Comparison of ENCODE assay signal across 28 cellular contexts in genomic region chr11:5507177-5507576, GRCh38. TPM values are rescaled to one million over a fixed set of nuclear protein-coding genes. Genes with fewer than 3 reads are reported as not detected.
DNase-seq lines count a peak whose midpoint lies in the region; ATAC-seq and TF ChIP-seq lines count a peak whose summit lies in the region.
"Had no signal": no experiment of that assay in that cellular context is flagged by ENCODE, and none has a peak within 500 bp of the region (broad histone marks: within the 10 kb centered on the region; RNA-seq: fewer than 3 reads in every experiment).

No MANE protein-coding gene starts in this region.

- H3K27me3 ChIP-seq in DND-41 (ENCODE audit: insufficient read depth, low read length, poor library complexity) (peaks cover 14% of the 10 kb centered on the region), GM23338 (ENCODE audit: insufficient read depth) (no peaks in the 10 kb centered on the region), OCI-LY1 (ENCODE audit: insufficient read depth, low read length) (no peaks in the 10 kb centered on the region; the same call in 1 of the 2 replicates), endodermal cell (ENCODE audit: control insufficient read depth, insufficient read depth, low read length, poor library complexity, severe bottlenecking) (no peaks in the 10 kb centered on the region)

- no peak overlapping the region for H3K4me2 ChIP-seq in DND-41 (ENCODE audit: insufficient read depth, low read length)
- H3K4me2 ChIP-seq in GM23338, result no peak overlapping the region
- no peak overlapping the region for H3K4me2 ChIP-seq in OCI-LY1 (ENCODE audit: low read length)
- H3K4me2 ChIP-seq: KMS-11 had no signal

- H3K9ac ChIP-seq in DND-41 (ENCODE audit: low read depth, low read length) (no peak overlapping the region), OCI-LY1 (ENCODE audit: low read length) (no peak overlapping the region), endodermal cell (ENCODE audit: extremely low read depth, low read length, poor library complexity, severe bottlenecking) (no peak overlapping the region)
- H3K9ac ChIP-seq: KMS-11 had no signal

- WGBS in endodermal cell (ENCODE audit: insufficient coverage in 1 of 2, insufficient read length in 1 of 2), 2 experiments, result 82 to 100% methylated on average over 2 of the region's 2 CpGs

- H3K9me3 ChIP-seq in DND-41 (ENCODE audit: insufficient read depth, low read length, severe bottlenecking) (no peaks in the 10 kb centered on the region), OCI-LY1 (ENCODE audit: low read length) (no peaks in the 10 kb centered on the region), endodermal cell (ENCODE audit: control insufficient read depth, low read length) (no peaks in the 10 kb centered on the region)
- H3K9me3 ChIP-seq: SJCRH30 had no signal

- H3K4me1 ChIP-seq in DND-41 (ENCODE audit: insufficient read depth, low read length) (no peaks in the 10 kb centered on the region), GM23338 (ENCODE audit: insufficient read depth) (no peaks in the 10 kb centered on the region), OCI-LY1 (ENCODE audit: insufficient read depth, low read length, severe bottlenecking) (no peaks in the 10 kb centered on the region), endodermal cell (ENCODE audit: control insufficient read depth, insufficient read depth, low read length) (no peaks in the 10 kb centered on the region)
- H3K4me1 ChIP-seq: SJCRH30 had no signal

- ATAC-seq in DND-41 (ENCODE audit: insufficient read depth, low read depth), result no peak
- ATAC-seq in GM23338, result no peak
- ATAC-seq: PC-3, SK-N-SH treated with all-trans-retinoic acid at 6 μM for 48 hours, T-helper 17 cell had no signal

- no peaks in the 10 kb centered on the region for H3K4me1 Mint-ChIP-seq in GM23338
- H3K4me1 Mint-ChIP-seq in endodermal cell, result no peaks in the 10 kb centered on the region
- no peaks in the 10 kb centered on the region for H3K4me1 Mint-ChIP-seq in Calu3 (ENCODE audit: low read depth, unreplicated experiment)

- H3K4me3 ChIP-seq in DND-41 (ENCODE audit: low read depth in 1 of 2, low read length in 2 of 2) (no peak overlapping the region), GM23338 (no peak overlapping the region), OCI-LY1 (ENCODE audit: low read depth, low read length, poor library complexity, severe bottlenecking) (no peak overlapping the region), endodermal cell (ENCODE audit: low read length) (no peak overlapping the region)
- H3K4me3 ChIP-seq: SJCRH30 had no signal

- H3K27ac Mint-ChIP-seq in GM23338 (no peak overlapping the region), endodermal cell (no peak overlapping the region), Calu3 (ENCODE audit: unreplicated experiment) (no peak overlapping the region)
- H3K27ac Mint-ChIP-seq: T-helper 17 cell had no signal

- H3K27ac ChIP-seq in DND-41 (ENCODE audit: low read length) (no peak overlapping the region), GM23338 (ENCODE audit: low read depth) (no peak overlapping the region), OCI-LY1 (ENCODE audit: low read depth, low read length, poor library complexity, severe bottlenecking) (no peak overlapping the region), endodermal cell (ENCODE audit: low read depth, low read length) (no peak overlapping the region)
- H3K27ac ChIP-seq: KMS-11, SJCRH30 had no signal

- H3K36me3 Mint-ChIP-seq in GM23338 (ENCODE audit: low read depth) (no peaks in the 10 kb centered on the region), endodermal cell (ENCODE audit: low read depth) (no peaks in the 10 kb centered on the region), Calu3 (ENCODE audit: insufficient read depth, unreplicated experiment) (no peaks in the 10 kb centered on the region)

- H2AFZ ChIP-seq in DND-41 (ENCODE audit: low read depth, low read length) (no peak overlapping the region), GM23338 (no peak overlapping the region), OCI-LY1 (ENCODE audit: low read length) (no peak overlapping the region)

- no peak overlapping the region for H3K4me3 Mint-ChIP-seq in GM23338
- H3K4me3 Mint-ChIP-seq in endodermal cell, result no peak overlapping the region
- no peak overlapping the region for H3K4me3 Mint-ChIP-seq in Calu3 (ENCODE audit: low read depth, unreplicated experiment)
- H3K4me3 Mint-ChIP-seq: T-helper 17 cell had no signal

- no TSS peak for BruUV-seq in Calu3 (replicated peaks; lab: Mats Ljungman, UMichigan)

- no peaks in the 10 kb centered on the region for H3K9me3 Mint-ChIP-seq in GM23338
- H3K9me3 Mint-ChIP-seq in endodermal cell, result no peaks in the 10 kb centered on the region
- no peaks in the 10 kb centered on the region for H3K9me3 Mint-ChIP-seq in Calu3 (ENCODE audit: low read depth, unreplicated experiment)

- no peaks in the 10 kb centered on the region for H3K36me3 ChIP-seq in DND-41 (ENCODE audit: insufficient read depth, low read length)
- no peaks in the 10 kb centered on the region for H3K36me3 ChIP-seq in GM23338 (ENCODE audit: insufficient read depth)
- no peaks in the 10 kb centered on the region for H3K36me3 ChIP-seq in OCI-LY1 (ENCODE audit: insufficient read depth, low read length)
- H3K36me3 ChIP-seq in endodermal cell (ENCODE audit: control insufficient read depth, insufficient read depth, low read length), result no peaks in the 10 kb centered on the region
- H3K36me3 ChIP-seq: SJCRH30 had no signal

- intact Hi-C loops in Calu3 (cut with micrococcal nuclease; ENCODE audit: unreplicated experiment), result no loop called here

- DNase-seq in DND-41, result no peak
- peak; percentile 15 for DNase-seq in GM23338 (ENCODE audit: low spot score)
- DNase-seq in endodermal cell, result no peak
- DNase-seq in SHP77 treated with DMSO at 0.1 percent for 48 hours (lab: John Stamatoyannopoulos, UW), result no peak
- DNase-seq in NCI-H2196 treated with DMSO at 0.1 percent for 48 hours (lab: John Stamatoyannopoulos, UW; ENCODE audit: unreplicated experiment), result no peak
- DNase-seq in NCI-H226, result no peak
- DNase-seq in Calu3, result no peak
- DNase-seq: 8988T, ACHN, DMS153, IMR-90, MM.1S, NCI-H1048, NCI-H1417 treated with DMSO at 0.1 percent for 48 hours, NCI-H187, NCI-H2081 treated with DMSO at 0.1 percent for 48 hours, NCI-H2171, NCI-H446, NCI-H524 treated with DMSO at 0.1 percent for 48 hours, NCI-H774, PC-3, T-helper 17 cell had no signal

- H3K27me3 Mint-ChIP-seq in GM23338 (ENCODE audit: insufficient read depth, low read depth, poor library complexity) (peaks cover 8% of the 10 kb centered on the region), endodermal cell (ENCODE audit: insufficient read depth) (no peaks in the 10 kb centered on the region), Calu3 (ENCODE audit: unreplicated experiment) (peaks cover 75% of the 10 kb centered on the region)

- no peaks in the 10 kb centered on the region; the same call in 1 of the 2 replicates for H3K9me2 ChIP-seq in GM23338 (ENCODE audit: insufficient read depth)
- no peaks in the 10 kb centered on the region for H3K9me2 ChIP-seq in OCI-LY1 (ENCODE audit: low read depth, low read length)

- CTCF ChIA-PET in Calu3 (lab: Charles Lee), result no interaction called here

- H4K20me1 ChIP-seq in DND-41 (ENCODE audit: insufficient read depth, low read length) (no peaks in the 10 kb centered on the region), GM23338 (replicated peaks; ENCODE audit: insufficient read depth) (no peaks in the 10 kb centered on the region), OCI-LY1 (ENCODE audit: insufficient read depth, low read length) (no peaks in the 10 kb centered on the region)

- H3F3A ChIP-seq in GM23338 (replicated peaks; ENCODE audit: low read depth) (no peaks in the 10 kb centered on the region), OCI-LY1 (ENCODE audit: insufficient read depth, low read length) (no peaks in the 10 kb centered on the region)

- TF ChIP-seq CTCF in DND-41 (IDR thresholded peaks at IDR 0.05; ENCODE audit: borderline replicate concordance, extremely low read depth, low read length, poor library complexity, severe bottlenecking) (peak; percentile 2), GM23338 (conservative IDR thresholded peaks at IDR 0.05; ENCODE audit: low read depth in 2 of 2) (peak in 1 of 2 experiments; percentile 21; a peak in 2 of 4 replicates), OCI-LY1 (IDR thresholded peaks at IDR 0.05; ENCODE audit: low read length) (peak; percentile 14; the same call in 1 of the 2 replicates), endodermal cell (conservative IDR thresholded peaks at IDR 0.05) (peak; percentile 49), Calu3 (IDR thresholded peaks at IDR 0.05; ENCODE audit: unreplicated experiment) (no peak)

- no peaks in the 10 kb centered on the region for H3K79me2 ChIP-seq in DND-41 (ENCODE audit: insufficient read depth, low read length)
- H3K79me2 ChIP-seq in GM23338 (replicated peaks; ENCODE audit: insufficient read depth), result no peaks in the 10 kb centered on the region
- H3K79me2 ChIP-seq in OCI-LY1 (ENCODE audit: insufficient read depth, low read length), result no peaks in the 10 kb centered on the region

TF ChIP-seq in GM23338, 12 proteins besides CTCF, POLR2A, EP300 and RAD21 (continues in another document):
- no peak for TF ChIP-seq JUNB (IDR thresholded peaks at IDR 0.05; ENCODE audit: unreplicated experiment)

RNA-seq across cellular contexts. Expression of gene UBQLN3, which starts 2.6 kb away (rescaled TPM):
- not detected in 2 replicates for total RNA-seq in GM23338 (2014; rRNA removed; shearing (Covaris generic))
- polyA plus RNA-seq in GM23338 (2016; fragmentation: Nextera tagmentation; extraction: Ambion mirVana), result not detected in 2 replicates
- total RNA-seq in endodermal cell (under 1 TPM in 1 of 2 donors, not detected in 1; 0.24 TPM), Calu3 (2022) (not detected in 2 replicates)
- not detected for polyA plus RNA-seq in endodermal cell (2013, experiment 1 of 2)
- not detected for polyA plus RNA-seq in endodermal cell (2013, experiment 2 of 2)
- total RNA-seq: H4, IMR-90, PC-3, SJCRH30 had no signal
- polyA plus RNA-seq: IMR-90 had no signal

RNA-seq across cellular contexts. Expression of gene UBQLNL, which starts 9.3 kb away (rescaled TPM):
- 0.35 and 0.52 TPM in 2 replicates for total RNA-seq in GM23338 (2014; rRNA removed; shearing (Covaris generic))
- polyA plus RNA-seq in GM23338 (2016; fragmentation: Nextera tagmentation; extraction: Ambion mirVana), result 0.09 TPM in 1 of 2 replicates, not detected in the other
- under 1 TPM; 0.20 to 0.26 TPM for total RNA-seq in endodermal cell
- polyA plus RNA-seq in endodermal cell (2013, experiment 1 of 2), result 0.11 TPM
- polyA plus RNA-seq in endodermal cell (2013, experiment 2 of 2), result not detected
- 0.14 and 0.51 TPM in 2 replicates for total RNA-seq in Calu3 (2022)
- total RNA-seq: H4, PC-3, SJCRH30 had no signal

RNA-seq across cellular contexts. Expression of gene OR52D1, which starts 18.7 kb away (rescaled TPM):
- not detected in 2 replicates for total RNA-seq in GM23338 (2014; rRNA removed; shearing (Covaris generic))
- not detected in 2 replicates for polyA plus RNA-seq in GM23338 (2016; fragmentation: Nextera tagmentation; extraction: Ambion mirVana)
- total RNA-seq in endodermal cell (not detected), Calu3 (2022) (not detected in 2 replicates)
- polyA plus RNA-seq in endodermal cell (2013, experiment 1 of 2), result not detected
- not detected for polyA plus RNA-seq in endodermal cell (2013, experiment 2 of 2)
- total RNA-seq: H4, IMR-90, PC-3, SJCRH30, T-helper 17 cell had no signal
- polyA plus RNA-seq: BJ, IMR-90 had no signal

RNA-seq across cellular contexts. Expression of gene OR52H1, which starts 41.2 kb away (rescaled TPM):
- 0.28 TPM in 1 of 2 replicates, not detected in the other for total RNA-seq in GM23338 (2014; rRNA removed; shearing (Covaris generic))
- polyA plus RNA-seq in GM23338 (2016; fragmentation: Nextera tagmentation; extraction: Ambion mirVana), result not detected in 2 replicates
- total RNA-seq in endodermal cell (not detected), Calu3 (2022) (not detected in 2 replicates)
- not detected for polyA plus RNA-seq in endodermal cell (2013, experiment 1 of 2)
- not detected for polyA plus RNA-seq in endodermal cell (2013, experiment 2 of 2)
- total RNA-seq: H4, PC-3, SJCRH30, T-helper 17 cell had no signal
- polyA plus RNA-seq: BJ, IMR-90 had no signal

RNA-seq across cellular contexts. Expression of gene OR51I2, which starts 58.1 kb away (rescaled TPM):
- not detected in 2 replicates for total RNA-seq in GM23338 (2014; rRNA removed; shearing (Covaris generic))
- not detected in 2 replicates for polyA plus RNA-seq in GM23338 (2016; fragmentation: Nextera tagmentation; extraction: Ambion mirVana)
- total RNA-seq in endodermal cell, result not detected
- not detected for polyA plus RNA-seq in endodermal cell (2013, experiment 1 of 2)
- not detected for polyA plus RNA-seq in endodermal cell (2013, experiment 2 of 2)
- not detected in 2 replicates for total RNA-seq in Calu3 (2022)
- total RNA-seq: H4, IMR-90, PC-3, SJCRH30, T-helper 17 cell had no signal
- polyA plus RNA-seq: BJ, IMR-90 had no signal
